22 cellular contexts compared by ENCODE assay signal in the genomic region with DNA sequence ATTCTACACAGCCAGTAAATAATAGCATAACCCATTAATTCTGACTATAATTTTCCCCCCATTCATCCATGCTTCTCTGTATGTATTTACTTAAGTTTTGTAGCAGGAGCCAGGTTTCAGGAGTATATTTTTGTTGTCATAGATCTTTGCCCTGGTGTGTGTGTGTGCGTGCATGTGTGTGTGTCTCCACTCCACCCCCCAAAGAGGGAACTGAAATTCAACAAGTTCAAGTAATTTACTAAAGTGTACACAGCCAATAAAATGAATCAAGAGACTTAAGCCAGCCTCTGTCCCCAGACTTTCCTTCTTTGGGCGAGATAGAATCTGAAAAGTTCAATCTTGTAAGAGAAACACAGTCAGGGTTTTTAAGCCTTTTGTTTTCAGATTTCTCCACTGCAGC.
DNase-seq lines count a peak whose midpoint lies in the region; ATAC-seq, FAIRE-seq and TF ChIP-seq lines count a peak whose summit lies in the region.
"Had no signal": no experiment of that assay in that cellular context is flagged by ENCODE, and none has a peak within 500 bp of the region (broad histone marks: within the 10 kb centered on the region; RNA-seq: fewer than 3 reads in every experiment).

No MANE protein-coding gene starts in this region.

- POLR2A ChIA-PET in GM12878 (lab: Charles Lee): no interaction called here

- no peak overlapping the region for H3K27ac Mint-ChIP-seq in nephron progenitor cell
- H3K27ac Mint-ChIP-seq: CD8-positive, alpha-beta memory T cell; H9 had no signal

- CTCF ChIA-PET in GM12878 (lab: Yijun Ruan, JAX): interaction anchor here (0.6 to 1.7 kb wide), 2 partner anchors 28 to 40 kb away, joined by 3 read pairs; no protein-coding TSS in a partner anchor

- TF ChIP-seq CTCF in GM12878 (IDR thresholded peaks at IDR 0.05 in 2 of 3, conservative IDR thresholded peaks at IDR 0.05 in 1 of 3; ENCODE audit: control insufficient read depth in 2 of 3, extremely low read depth in 1 of 3, insufficient read depth in 1 of 3, low read depth in 3 of 3, low read length in 3 of 3) (no peak), nephron progenitor cell (IDR thresholded peaks at IDR 0.05) (no peak)

- no peak for FAIRE-seq in GM12891 (lab: Jason Lieb, UNC)
- FAIRE-seq in GM12878 (lab: Jason Lieb, UNC): no peak
- FAIRE-seq: GM19239 had no signal

- no peak for TF ChIP-seq POLR2A in GM12891 (IDR thresholded peaks at IDR 0.05; ENCODE audit: low read depth, low read length)
- TF ChIP-seq POLR2A in GM12878 (IDR thresholded peaks at IDR 0.05; ENCODE audit: low read depth, low read length): no peak

- DNase-seq in GM12891 (ENCODE audit: insufficient read length, low spot score): no peak
- DNase-seq in GM12878 (ENCODE audit: low read depth, low spot score): no peak
- no peak for DNase-seq in nephron progenitor cell
- DNase-seq in stimulated activated CD4-positive, alpha-beta T cell treated with anti-CD3 and anti-CD28 coated beads, Interleukin-1b, Interleukin-23, amount 100 ng/mL, for 48 hours: no peak
- DNase-seq in NCI-H524 (lab: John Stamatoyannopoulos, UW): no peak
- DNase-seq in NCI-H82 treated with DMSO at 0.1 percent for 48 hours (lab: John Stamatoyannopoulos, UW; ENCODE audit: unreplicated experiment): no peak
- DNase-seq: CD8-positive, alpha-beta memory T cell; DMS53; EL; H9; IMR-90; NCI-H1092 treated with DMSO at 0.1 percent for 48 hours; NCI-H146; NCI-H2029 treated with DMSO at 0.1 percent for 48 hours; NCI-H2171 treated with DMSO at 0.1 percent for 48 hours; NCI-H446; NCI-H69; SHP77 treated with DMSO at 0.1 percent for 48 hours; SK-N-SH had no signal

- intact Hi-C loops in GM12878 (cut with micrococcal nuclease; ENCODE audit: unreplicated experiment): no loop called here

- H3K4me1 ChIP-seq in GM12878 (ENCODE audit: control insufficient read depth, insufficient read depth, low read length): peaks cover 61% of the 10 kb centered on the region

- H3K27ac ChIP-seq in GM12878 (ENCODE audit: control insufficient read depth, insufficient read depth): no peak overlapping the region
- H3K27ac ChIP-seq: BLaER1 treated with 17β-estradiol and CSF1 and Interleukin-3, amounts not matched to agents 10 nM and 100 nM had no signal

- H3K9ac ChIP-seq in GM12878 (ENCODE audit: control insufficient read depth, insufficient read depth, low read length): no peak overlapping the region
- H3K9ac ChIP-seq: BLaER1 treated with 17β-estradiol and CSF1 and Interleukin-3, amounts not matched to agents 10 nM and 100 nM; SK-N-SH had no signal

- peaks cover 13% of the 10 kb centered on the region for H3K27me3 Mint-ChIP-seq in nephron progenitor cell (ENCODE audit: low read depth, poor library complexity)

- no peak overlapping the region; the same call in 1 of the 2 replicates for H3K4me3 ChIP-seq in GM12878
- H3K4me3 ChIP-seq: BLaER1 treated with 17β-estradiol and CSF1 and Interleukin-3, amounts not matched to agents 10 nM and 100 nM had no signal

- peak overlapping the region; percentile 5 for H3K4me2 ChIP-seq in GM12878 (ENCODE audit: control insufficient read depth, insufficient read depth)
- H3K4me2 ChIP-seq: SK-N-SH had no signal

- no peaks in the 10 kb centered on the region for H4K20me1 ChIP-seq in GM12878 (ENCODE audit: control insufficient read depth, insufficient read depth)
- H4K20me1 ChIP-seq: BLaER1 treated with 17β-estradiol and CSF1 and Interleukin-3, amounts not matched to agents 10 nM and 100 nM had no signal

- RAD21 ChIA-PET in GM12878 (lab: Charles Lee; ENCODE audit: unreplicated experiment): interaction anchor here (1.2 kb wide), 1 partner anchor 19 kb away, joined by 3 read pairs; no protein-coding TSS in a partner anchor

- H3K9me3 ChIP-seq in GM12878 (replicated peaks; ENCODE audit: control insufficient read depth, insufficient read depth, low read length): peaks cover 6% of the 10 kb centered on the region
- H3K9me3 ChIP-seq: SK-N-SH had no signal

- no peak for TF ChIP-seq RAD21 in GM12878 (IDR thresholded peaks at IDR 0.05; ENCODE audit: insufficient read depth, low read depth, low read length)

- WGBS in GM12878 (ENCODE audit: insufficient coverage, insufficient replicate concordance, low lambda C conversion rate, missing lambda C conversion rate): 26% methylated on average over 2 of the region's 2 CpGs

- no TSS peak for BruUV-seq in GM12878 (replicated peaks; lab: Mats Ljungman, UMichigan)

- peaks cover 28% of the 10 kb centered on the region for H3K9me3 Mint-ChIP-seq in nephron progenitor cell

- no peak for TF ChIP-seq EP300 in GM12878 (IDR thresholded peaks at IDR 0.05; ENCODE audit: borderline replicate concordance in 1 of 2, control insufficient read depth in 1 of 2, low read depth in 2 of 2, low read length in 2 of 2)

- H2AFZ ChIP-seq in GM12878 (ENCODE audit: control insufficient read depth, low read depth, low read length): peak overlapping the region; percentile 21; the same call in 1 of the 2 replicates

- in situ Hi-C loops in GM12878 (cut with MboI): no loop called here

- H3K4me3 Mint-ChIP-seq in nephron progenitor cell: peak overlapping the region; percentile 32
- H3K4me3 Mint-ChIP-seq: CD8-positive, alpha-beta memory T cell; H9 had no signal

- H3K4me1 Mint-ChIP-seq in nephron progenitor cell: peaks cover 17% of the 10 kb centered on the region
- H3K4me1 Mint-ChIP-seq: CD8-positive, alpha-beta memory T cell had no signal

- ATAC-seq in GM19351 (IDR thresholded peaks at IDR 0.05; ENCODE audit: unreplicated experiment) (peak; percentile 47), GM12878 (peak; percentile 48)

- SMC1A ChIA-PET in GM12878 (lab: Charles Lee; ENCODE audit: uncharacterized antibody, unreplicated experiment): interaction anchor here (1.5 kb wide), 1 partner anchor 22 kb away, joined by 3 read pairs; no protein-coding TSS in a partner anchor

- no peaks in the 10 kb centered on the region for H3K27me3 ChIP-seq in GM12878 (replicated peaks in 1 of 2; ENCODE audit: control insufficient read depth in 2 of 2, insufficient read depth in 2 of 2, low read length in 1 of 2)
- H3K27me3 ChIP-seq: BLaER1 treated with 17β-estradiol and CSF1 and Interleukin-3, amounts not matched to agents 10 nM and 100 nM had no signal

- peaks cover 7% of the 10 kb centered on the region for H3K36me3 Mint-ChIP-seq in nephron progenitor cell (ENCODE audit: low read depth)
- H3K36me3 Mint-ChIP-seq: CD8-positive, alpha-beta memory T cell had no signal

- no peaks in the 10 kb centered on the region for H3K36me3 ChIP-seq in GM12878 (ENCODE audit: control insufficient read depth in 2 of 2, insufficient read depth in 2 of 2, low read length in 1 of 2)
- H3K36me3 ChIP-seq: BLaER1 treated with 17β-estradiol and CSF1 and Interleukin-3, amounts not matched to agents 10 nM and 100 nM had no signal

- no peaks in the 10 kb centered on the region for H3K79me2 ChIP-seq in GM12878 (ENCODE audit: control insufficient read depth, insufficient read depth, low read length)

TF ChIP-seq in GM12891, 5 proteins besides CTCF, POLR2A, EP300 and RAD21:
- peak; percentile 83 for TF ChIP-seq SPI1 (IDR thresholded peaks at IDR 0.05; ENCODE audit: low read depth, low read length)
- no peak for TF ChIP-seq TAF1 (IDR thresholded peaks at IDR 0.05; ENCODE audit: low read depth, low read length)

TF ChIP-seq in GM12878, 131 proteins besides CTCF, POLR2A, EP300 and RAD21:
- TF ChIP-seq KLF5 (IDR thresholded peaks at IDR 0.05; ENCODE audit: partially characterized antibody) (no peak), KDM1A (IDR thresholded peaks at IDR 0.05; ENCODE audit: borderline replicate concordance) (no peak), CREM (IDR thresholded peaks at IDR 0.05; ENCODE audit: low read depth) (0 out of 2 replicates have a peak, but pooled peaks have one; percentile 47), SPI1 (IDR thresholded peaks at IDR 0.05; ENCODE audit: borderline replicate concordance, insufficient read depth, low read depth, low read length) (peak; percentile 76; the same call in 1 of the 2 replicates), BHLHE40 (IDR thresholded peaks at IDR 0.05; ENCODE audit: borderline replicate concordance in 1 of 2, low read depth in 2 of 2, low read length in 1 of 2) (no peak), FOXM1 (IDR thresholded peaks at IDR 0.05; ENCODE audit: low read depth, low read length) (no peak), POLR2AphosphoS2 (IDR thresholded peaks at IDR 0.05; ENCODE audit: low read depth, low read length) (no peak), NFIC (IDR thresholded peaks at IDR 0.05; ENCODE audit: low read depth, low read length) (peak; percentile 35; the same call in 1 of the 2 replicates), RUNX3 (IDR thresholded peaks at IDR 0.05; ENCODE audit: low read length) (peak; percentile 45), JUNB (IDR thresholded peaks at IDR 0.05) (peak; percentile 11; the same call in 1 of the 2 replicates)
- TF ChIP-seq, protein P1, sequence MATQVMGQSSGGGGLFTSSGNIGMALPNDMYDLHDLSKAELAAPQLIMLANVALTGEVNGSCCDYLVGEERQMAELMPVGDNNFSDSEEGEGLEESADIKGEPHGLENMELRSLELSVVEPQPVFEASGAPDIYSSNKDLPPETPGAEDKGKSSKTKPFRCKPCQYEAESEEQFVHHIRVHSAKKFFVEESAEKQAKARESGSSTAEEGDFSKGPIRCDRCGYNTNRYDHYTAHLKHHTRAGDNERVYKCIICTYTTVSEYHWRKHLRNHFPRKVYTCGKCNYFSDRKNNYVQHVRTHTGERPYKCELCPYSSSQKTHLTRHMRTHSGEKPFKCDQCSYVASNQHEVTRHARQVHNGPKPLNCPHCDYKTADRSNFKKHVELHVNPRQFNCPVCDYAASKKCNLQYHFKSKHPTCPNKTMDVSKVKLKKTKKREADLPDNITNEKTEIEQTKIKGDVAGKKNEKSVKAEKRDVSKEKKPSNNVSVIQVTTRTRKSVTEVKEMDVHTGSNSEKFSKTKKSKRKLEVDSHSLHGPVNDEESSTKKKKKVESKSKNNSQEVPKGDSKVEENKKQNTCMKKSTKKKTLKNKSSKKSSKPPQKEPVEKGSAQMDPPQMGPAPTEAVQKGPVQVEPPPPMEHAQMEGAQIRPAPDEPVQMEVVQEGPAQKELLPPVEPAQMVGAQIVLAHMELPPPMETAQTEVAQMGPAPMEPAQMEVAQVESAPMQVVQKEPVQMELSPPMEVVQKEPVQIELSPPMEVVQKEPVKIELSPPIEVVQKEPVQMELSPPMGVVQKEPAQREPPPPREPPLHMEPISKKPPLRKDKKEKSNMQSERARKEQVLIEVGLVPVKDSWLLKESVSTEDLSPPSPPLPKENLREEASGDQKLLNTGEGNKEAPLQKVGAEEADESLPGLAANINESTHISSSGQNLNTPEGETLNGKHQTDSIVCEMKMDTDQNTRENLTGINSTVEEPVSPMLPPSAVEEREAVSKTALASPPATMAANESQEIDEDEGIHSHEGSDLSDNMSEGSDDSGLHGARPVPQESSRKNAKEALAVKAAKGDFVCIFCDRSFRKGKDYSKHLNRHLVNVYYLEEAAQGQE (IDR thresholded peaks at IDR 0.05; ENCODE audit: low read depth, low read length): no peak
